21 cellular contexts compared by ENCODE assay signal in genomic region chr12:18467636-18468520, GRCh38.
A peak's percentile ranks its signal among the peaks of the same experiment; 100 is the strongest.
DNase-seq lines count a peak whose midpoint lies in the region; ATAC-seq, FAIRE-seq and TF ChIP-seq lines count a peak whose summit lies in the region.
"Had no signal": no experiment of that assay in that cellular context is flagged by ENCODE, and none has a peak within 500 bp of the region (broad histone marks: within the 10 kb centered on the region; RNA-seq: fewer than 3 reads in every experiment).

No MANE protein-coding gene starts in this region.

- TF ChIP-seq POLR2A in GM12891 (IDR thresholded peaks at IDR 0.05; ENCODE audit: low read depth, low read length) = no peak

- no peaks in the 10 kb centered on the region for H4K20me1 ChIP-seq in SK-N-SH (ENCODE audit: insufficient read depth)

- no peak overlapping the region for H3K4me3 ChIP-seq in SK-N-SH (ENCODE audit: low read depth in 2 of 2, low read length in 1 of 2)
- H3K4me3 ChIP-seq: sigmoid colon, thoracic aorta had no signal

- no peaks in the 10 kb centered on the region for H3K27me3 ChIP-seq in SK-N-SH (ENCODE audit: insufficient read depth)
- H3K27me3 ChIP-seq: sigmoid colon had no signal

- H3K4me3 Mint-ChIP-seq in T-helper 1 cell treated with Interleukin-12 subunit alpha and Interleukin-12 subunit beta and Interleukin-4 antibody, amounts not matched to agents 30 μg/mL and 1 μg/mL, for 36 hours = no peak overlapping the region
- no peak overlapping the region for H3K4me3 Mint-ChIP-seq in activated CD4-positive, alpha-beta T cell treated with anti-CD3 and anti-CD28 coated beads, Interleukin-2, amount 10 ng/mL, durations not matched to agents 24 days and 14 days
- no peak overlapping the region for H3K4me3 Mint-ChIP-seq in natural killer cell
- H3K4me3 Mint-ChIP-seq: activated naive CD4-positive, alpha-beta T cell treated with anti-CD3 and anti-CD28 coated beads, Interleukin-2, amount 50 U/mL, for 24 hours; IgD-negative memory B cell; T-helper 2 cell treated with Interferon-gamma antibody and Interleukin-4, amounts not matched to agents 5 μg/mL and 100 μg/mL, for 36 hours had no signal

- no peak overlapping the region for H3K9ac ChIP-seq in SK-N-SH

- H3K9me2 ChIP-seq in SK-N-SH = no peaks in the 10 kb centered on the region; the same call in 1 of the 2 replicates

- no peaks in the 10 kb centered on the region for H3K27me3 Mint-ChIP-seq in T-helper 1 cell treated with Interleukin-12 subunit alpha and Interleukin-12 subunit beta and Interleukin-4 antibody, amounts not matched to agents 30 μg/mL and 1 μg/mL, for 36 hours (ENCODE audit: low read depth)
- H3K27me3 Mint-ChIP-seq in activated CD4-positive, alpha-beta T cell treated with anti-CD3 and anti-CD28 coated beads, Interleukin-2, amount 10 ng/mL, durations not matched to agents 24 days and 14 days = no peaks in the 10 kb centered on the region
- no peaks in the 10 kb centered on the region for H3K27me3 Mint-ChIP-seq in natural killer cell (ENCODE audit: low read depth in 2 of 2)
- H3K27me3 Mint-ChIP-seq: activated naive CD4-positive, alpha-beta T cell treated with anti-CD3 and anti-CD28 coated beads, Interleukin-2, amount 50 U/mL, for 24 hours; IgD-negative memory B cell had no signal

- FAIRE-seq in GM12891 (lab: Jason Lieb, UNC) = no peak

- peak overlapping the region; percentile 45 for H3K27ac Mint-ChIP-seq in T-helper 1 cell treated with Interleukin-12 subunit alpha and Interleukin-12 subunit beta and Interleukin-4 antibody, amounts not matched to agents 30 μg/mL and 1 μg/mL, for 36 hours
- no peak overlapping the region for H3K27ac Mint-ChIP-seq in activated CD4-positive, alpha-beta T cell treated with anti-CD3 and anti-CD28 coated beads, Interleukin-2, amount 10 ng/mL, durations not matched to agents 24 days and 14 days
- no peak overlapping the region for H3K27ac Mint-ChIP-seq in natural killer cell
- H3K27ac Mint-ChIP-seq: activated naive CD4-positive, alpha-beta T cell treated with anti-CD3 and anti-CD28 coated beads, Interleukin-2, amount 50 U/mL, for 24 hours; IgD-negative memory B cell; T-helper 2 cell treated with Interferon-gamma antibody and Interleukin-4, amounts not matched to agents 5 μg/mL and 100 μg/mL, for 36 hours had no signal

- TF ChIP-seq CTCF in SK-N-SH (IDR thresholded peaks at IDR 0.05) (no peak), natural killer cell (IDR thresholded peaks at IDR 0.05) (no peak)

- ATAC-seq in HG02852 (IDR thresholded peaks at IDR 0.05; ENCODE audit: unreplicated experiment) = peak; percentile 80
- no peak for ATAC-seq in HG02759 (IDR thresholded peaks at IDR 0.05; ENCODE audit: unreplicated experiment)
- ATAC-seq in natural killer cell = no peak
- ATAC-seq: left lobe of liver had no signal

- no peak for TF ChIP-seq RAD21 in SK-N-SH (IDR thresholded peaks at IDR 0.05; ENCODE audit: low read length)

- DNase-seq in T-helper 1 cell (no peak), SK-N-SH (no peak), GM12891 (ENCODE audit: insufficient read length, low spot score) (no peak), natural killer cell (no peak)
- no peak for DNase-seq in activated CD4-positive, alpha-beta T cell treated with anti-CD3 and anti-CD28 coated beads, Interleukin-2, amount 10 ng/mL, durations not matched to agents 24 days and 14 days
- DNase-seq: activated CD4-positive, alpha-beta T cell treated with anti-CD3 and anti-CD28 coated beads for 4 hours; NCI-H1436; NCI-H345; Right ventricle myocardium superior; sigmoid colon; stimulated activated CD4-positive, alpha-beta T cell treated with anti-CD3 and anti-CD28 coated beads, Interleukin-4, amount 100 ng/mL, for 4 hours had no signal

- H3K79me2 ChIP-seq in SK-N-SH (ENCODE audit: insufficient read depth) = no peaks in the 10 kb centered on the region

- H3K4me1 Mint-ChIP-seq in T-helper 1 cell treated with Interleukin-12 subunit alpha and Interleukin-12 subunit beta and Interleukin-4 antibody, amounts not matched to agents 30 μg/mL and 1 μg/mL, for 36 hours (ENCODE audit: low read depth) = peaks cover 11% of the 10 kb centered on the region
- H3K4me1 Mint-ChIP-seq in activated CD4-positive, alpha-beta T cell treated with anti-CD3 and anti-CD28 coated beads, Interleukin-2, amount 10 ng/mL, durations not matched to agents 24 days and 14 days = no peaks in the 10 kb centered on the region
- H3K4me1 Mint-ChIP-seq in natural killer cell = no peaks in the 10 kb centered on the region
- H3K4me1 Mint-ChIP-seq: activated naive CD4-positive, alpha-beta T cell treated with anti-CD3 and anti-CD28 coated beads, Interleukin-2, amount 50 U/mL, for 24 hours; IgD-negative memory B cell had no signal

- CTCF ChIA-PET in SK-N-SH (lab: Yijun Ruan, JAX) = no interaction called here

- 9% methylated on average over 1 of the region's 1 CpG for whole genome bisulfite sequencing in SK-N-SH (ENCODE audit: low lambda C conversion rate)

- peaks cover 4% of the 10 kb centered on the region for H3K9me3 Mint-ChIP-seq in T-helper 1 cell treated with Interleukin-12 subunit alpha and Interleukin-12 subunit beta and Interleukin-4 antibody, amounts not matched to agents 30 μg/mL and 1 μg/mL, for 36 hours
- H3K9me3 Mint-ChIP-seq in activated CD4-positive, alpha-beta T cell treated with anti-CD3 and anti-CD28 coated beads, Interleukin-2, amount 10 ng/mL, durations not matched to agents 24 days and 14 days = peaks cover 3% of the 10 kb centered on the region
- H3K9me3 Mint-ChIP-seq in natural killer cell = peaks cover 13 to 14% of the 10 kb centered on the region in 2 donors

- H3K27ac ChIP-seq in SK-N-SH (ENCODE audit: low read depth in 2 of 2, low read length in 1 of 2) = peak overlapping the region in 1 of 2 experiments; percentile 40; a peak in 2 of 4 replicates
- H3K27ac ChIP-seq: 22Rv1, C4-2B, sigmoid colon, thoracic aorta had no signal

- no peak overlapping the region for H2AFZ ChIP-seq in SK-N-SH (ENCODE audit: low read depth)

- no peak for TF ChIP-seq EP300 in SK-N-SH (IDR thresholded peaks at IDR 0.05; ENCODE audit: borderline replicate concordance in 1 of 2, low read depth in 1 of 2, low read length in 1 of 2)

- H3K9me3 ChIP-seq in SK-N-SH = no peaks in the 10 kb centered on the region
- H3K9me3 ChIP-seq: sigmoid colon, thoracic aorta had no signal

- intact Hi-C loops in activated CD4-positive, alpha-beta T cell treated with anti-CD3 and anti-CD28 coated beads, Interleukin-2, amount 10 ng/mL, durations not matched to agents 24 days and 14 days (cut with micrococcal nuclease) = no loop called here
- intact Hi-C loops in natural killer cell (cut with micrococcal nuclease) = no loop called here

- H3K36me3 ChIP-seq in SK-N-SH (replicated peaks in 1 of 2; ENCODE audit: control insufficient read depth in 1 of 2, insufficient read depth in 2 of 2, low read length in 1 of 2) = no peaks in the 10 kb centered on the region
- H3K36me3 ChIP-seq: sigmoid colon, thoracic aorta had no signal

- POLR2A ChIA-PET in SK-N-SH (lab: Yijun Ruan, JAX) = no interaction called here

- H3K36me3 Mint-ChIP-seq in T-helper 1 cell treated with Interleukin-12 subunit alpha and Interleukin-12 subunit beta and Interleukin-4 antibody, amounts not matched to agents 30 μg/mL and 1 μg/mL, for 36 hours (ENCODE audit: low read depth) = no peaks in the 10 kb centered on the region
- no peaks in the 10 kb centered on the region for H3K36me3 Mint-ChIP-seq in activated CD4-positive, alpha-beta T cell treated with anti-CD3 and anti-CD28 coated beads, Interleukin-2, amount 10 ng/mL, durations not matched to agents 24 days and 14 days (ENCODE audit: low read depth)
- H3K36me3 Mint-ChIP-seq in natural killer cell = no peaks in the 10 kb centered on the region
- H3K36me3 Mint-ChIP-seq: activated naive CD4-positive, alpha-beta T cell treated with anti-CD3 and anti-CD28 coated beads, Interleukin-2, amount 50 U/mL, for 24 hours; IgD-negative memory B cell had no signal

- no peak overlapping the region for H3K4me2 ChIP-seq in SK-N-SH

- H3K4me1 ChIP-seq in SK-N-SH (ENCODE audit: control insufficient read depth in 1 of 2, insufficient read depth in 2 of 2, low read depth in 1 of 2, low read length in 1 of 2) = peaks cover 0 to 12% of the 10 kb centered on the region in 2 experiments; a peak in 1 of 4 replicates
- H3K4me1 ChIP-seq: sigmoid colon had no signal

- H3F3A ChIP-seq in SK-N-SH (replicated peaks; ENCODE audit: insufficient read depth) = peaks cover 10% of the 10 kb centered on the region

TF ChIP-seq in SK-N-SH, 30 proteins besides CTCF, POLR2A, EP300 and RAD21:
- TF ChIP-seq PBX3 (IDR thresholded peaks at IDR 0.05) (peak; percentile 17; the same call in 1 of the 2 replicates), GABPA (IDR thresholded peaks at IDR 0.05; ENCODE audit: low read depth) (no peak)

TF ChIP-seq in GM12891, 5 proteins besides CTCF, POLR2A, EP300 and RAD21:
- TF ChIP-seq POU2F2 (IDR thresholded peaks at IDR 0.05; ENCODE audit: low read depth, low read length) = no peak
- no peak for TF ChIP-seq POLR2AphosphoS5 (IDR thresholded peaks at IDR 0.05; ENCODE audit: low read depth, low read length)
- no peak for TF ChIP-seq SPI1 (IDR thresholded peaks at IDR 0.05; ENCODE audit: low read depth, low read length)
- TF ChIP-seq TAF1 (IDR thresholded peaks at IDR 0.05; ENCODE audit: low read depth, low read length) = no peak
- no peak for TF ChIP-seq PAX5 (IDR thresholded peaks at IDR 0.05; ENCODE audit: insufficient read depth, low read length, severe bottlenecking)
